Comparison of ENCODE assay signal across 19 cellular contexts in the genomic region with DNA sequence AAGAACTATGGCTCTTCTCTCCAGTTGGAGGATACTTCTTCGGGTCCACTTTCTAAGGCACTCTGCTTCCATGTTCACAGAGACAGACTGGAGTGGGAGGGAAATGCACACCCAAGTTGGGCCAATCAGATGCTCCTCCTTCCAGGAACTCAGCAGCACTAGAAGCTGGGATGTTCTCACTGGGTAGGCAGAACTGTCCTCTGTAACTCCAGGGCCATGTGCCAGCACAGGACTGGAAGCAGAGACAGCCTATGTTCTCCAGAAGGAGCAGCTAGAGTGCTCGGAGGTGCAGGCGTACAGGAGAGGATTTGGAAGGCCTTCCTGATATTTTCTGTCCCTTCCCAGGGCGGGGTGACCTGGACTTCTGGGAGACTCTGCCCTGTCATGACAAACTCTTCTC. TPM values are rescaled to one million over a fixed set of nuclear protein-coding genes. Genes with fewer than 3 reads are reported as not detected.
DNase-seq lines count a peak whose midpoint lies in the region; ATAC-seq and TF ChIP-seq lines count a peak whose summit lies in the region.
"Had no signal": no experiment of that assay in that cellular context is flagged by ENCODE, and none has a peak within 500 bp of the region (broad histone marks: within the 10 kb centered on the region; RNA-seq: fewer than 3 reads in every experiment).

No MANE protein-coding gene starts in this region.

- H3K4me1 ChIP-seq in sigmoid colon = peaks cover 0 to 11% (median 5%) of the 10 kb centered on the region in 4 donors

- peaks cover 5% of the 10 kb centered on the region for H3K36me3 Mint-ChIP-seq in endothelial cell (ENCODE audit: low read depth, unreplicated experiment)

- peaks cover 21 to 37% (median 24%) of the 10 kb centered on the region in 4 donors for H3K36me3 ChIP-seq in sigmoid colon

- ATAC-seq in left ventricle myocardium superior = peak; percentile 41
- ATAC-seq: activated CD4-positive, alpha-beta T cell treated with anti-CD3 and anti-CD28 coated beads for 36 hours; gastroesophageal sphincter; GM23338 had no signal

- WGBS in sigmoid colon, 2 donors = 80 to 93% methylated on average over 4 of the region's 4 CpGs

- H3K27ac Mint-ChIP-seq in endothelial cell (ENCODE audit: unreplicated experiment) = no peak overlapping the region
- H3K27ac Mint-ChIP-seq: activated CD4-positive, alpha-beta T cell treated with anti-CD3 and anti-CD28 coated beads for 36 hours; CD14-positive monocyte; GM23338; T-helper 1 cell treated with Interleukin-12 subunit alpha and Interleukin-12 subunit beta and Interleukin-4 antibody, amounts not matched to agents 30 μg/mL and 1 μg/mL, for 36 hours had no signal

- peaks cover 6% of the 10 kb centered on the region for H3K27me3 Mint-ChIP-seq in endothelial cell (ENCODE audit: unreplicated experiment)
- H3K27me3 Mint-ChIP-seq: activated CD4-positive, alpha-beta T cell treated with anti-CD3 and anti-CD28 coated beads for 36 hours had no signal

- H3K4me3 ChIP-seq in sigmoid colon = no peak overlapping the region
- H3K4me3 ChIP-seq: gastroesophageal sphincter, GM23338 had no signal

- peak overlapping the region in 2 of 4 donors; percentile 18 to 29 for H3K27ac ChIP-seq in sigmoid colon
- H3K27ac ChIP-seq: gastroesophageal sphincter had no signal

- no peaks in the 10 kb centered on the region for H3K27me3 ChIP-seq in sigmoid colon
- H3K27me3 ChIP-seq: gastroesophageal sphincter had no signal

- peak; percentile 23 for DNase-seq in DMS 273 treated with DMSO at 0.1 percent for 48 hours (lab: John Stamatoyannopoulos, UW)
- DNase-seq in cerebellar cortex (ENCODE audit: low spot score) = peak; percentile 33
- DNase-seq in left ventricle myocardium superior = peak; percentile 54
- peak; percentile 75 for DNase-seq in sigmoid colon
- DNase-seq in NCI-H2081 (lab: John Stamatoyannopoulos, UW) = no peak
- DNase-seq in stimulated activated CD4-positive, alpha-beta T cell treated with anti-CD3 and anti-CD28 coated beads, Interleukin-2, amount 100 ng/mL, for 48 hours = no peak
- no peak for DNase-seq in endothelial cell (ENCODE audit: low spot score)
- no peak for DNase-seq in DMS79 (lab: John Stamatoyannopoulos, UW)
- DNase-seq: activated CD4-positive, alpha-beta T cell treated with anti-CD3 and anti-CD28 coated beads for 36 hours; effector CD4-positive, alpha-beta T cell; erythroblast; mammary epithelial cell; occipital lobe; retina; stimulated activated naive CD4-positive, alpha-beta T cell treated with Interleukin-2 at 50 U/mL for 16 hours had no signal

- no peak for TF ChIP-seq CTCF in sigmoid colon (IDR thresholded peaks at IDR 0.05)
- no peak for TF ChIP-seq CTCF in endothelial cell (IDR thresholded peaks at IDR 0.05; ENCODE audit: unreplicated experiment)

- H3K4me1 Mint-ChIP-seq in endothelial cell (ENCODE audit: unreplicated experiment) = peaks cover 8% of the 10 kb centered on the region
- H3K4me1 Mint-ChIP-seq: CD14-positive monocyte had no signal

- no peak overlapping the region for H3K4me3 Mint-ChIP-seq in endothelial cell (ENCODE audit: unreplicated experiment)
- H3K4me3 Mint-ChIP-seq: activated CD4-positive, alpha-beta T cell treated with anti-CD3 and anti-CD28 coated beads for 36 hours; CD14-positive monocyte; GM23338; T-helper 1 cell treated with Interleukin-12 subunit alpha and Interleukin-12 subunit beta and Interleukin-4 antibody, amounts not matched to agents 30 μg/mL and 1 μg/mL, for 36 hours had no signal

- intact Hi-C loops in left ventricle myocardium superior (cut with micrococcal nuclease) (no loop called here), sigmoid colon (cut with DNase I) (no loop called here)

- no peak for TF ChIP-seq POLR2A in sigmoid colon (IDR thresholded peaks at IDR 0.05)

- no peak for TF ChIP-seq EP300 in sigmoid colon (IDR thresholded peaks at IDR 0.05)

- no peaks in the 10 kb centered on the region for H3K9me3 ChIP-seq in sigmoid colon
- H3K9me3 ChIP-seq: gastroesophageal sphincter had no signal

- no peaks in the 10 kb centered on the region for H3K9me3 Mint-ChIP-seq in endothelial cell (ENCODE audit: unreplicated experiment)
- H3K9me3 Mint-ChIP-seq: CD14-positive monocyte; GM23338; T-helper 1 cell treated with Interleukin-12 subunit alpha and Interleukin-12 subunit beta and Interleukin-4 antibody, amounts not matched to agents 30 μg/mL and 1 μg/mL, for 36 hours had no signal

RNA-seq across cellular contexts. Expression of a gene that starts 50.0 kb away (rescaled TPM):
- total RNA-seq in left ventricle myocardium superior = 15.2 TPM
- 10 to 100 TPM; 26.0 to 53.5 (median 43.5) TPM for total RNA-seq in sigmoid colon
- polyA plus RNA-seq in sigmoid colon = 100 to 1,000 TPM in 1 of 3 donors, 10 to 100 TPM in 2; 10.2 to 172 (median 14.3) TPM
- 146 TPM for total RNA-seq in endothelial cell (ENCODE audit: unreplicated experiment)

Comparison
In these comparisons a context has a peak if more than half of its experiments do, and no peak if none do; other contexts are left out.
1. DNase-seq: peak in DMS 273 treated with DMSO at 0.1 percent for 48 hours (single experiment), cerebellar cortex (single experiment), left ventricle myocardium superior (single experiment) and sigmoid colon (single experiment); none in NCI-H2081 (0 of 2), stimulated activated CD4-positive, alpha-beta T cell treated with anti-CD3 and anti-CD28 coated beads, Interleukin-2, amount 100 ng/mL, for 48 hours (0 of 2), endothelial cell (single experiment) and DMS79 (single experiment).